11 cellular contexts compared by ENCODE assay signal in genomic region chr1:28653870-28654269, GRCh38. TPM values are rescaled to one million over a fixed set of nuclear protein-coding genes. Genes with fewer than 3 reads are reported as not detected.
DNase-seq lines count a peak whose midpoint lies in the region; ATAC-seq and TF ChIP-seq lines count a peak whose summit lies in the region.
"Not testable (repeated sequence)": the region's sequence is repeated elsewhere in the genome, so short reads cannot be mapped to it uniquely, and the experiment has no call there.
"Had no signal": no experiment of that assay in that cellular context is flagged by ENCODE, and none has a peak within 500 bp of the region (broad histone marks: within the 10 kb centered on the region; RNA-seq: fewer than 3 reads in every experiment).

No MANE protein-coding gene starts in this region.

- H3K4me1 ChIP-seq in left ventricle myocardium inferior = peaks cover 14% of the 10 kb centered on the region
- not testable (repeated sequence) for H3K4me1 ChIP-seq in upper lobe of right lung

- H3K27ac ChIP-seq in left ventricle myocardium inferior (replicated peaks); upper lobe of right lung: not testable (repeated sequence)

- H3K27ac Mint-ChIP-seq in HFFc6; chondrocyte (ENCODE audit: unreplicated experiment): not testable (repeated sequence)

- peak; percentile 62 for TF ChIP-seq CTCF in HFFc6 (IDR thresholded peaks at IDR 0.05)
- TF ChIP-seq CTCF in chondrocyte (IDR thresholded peaks at IDR 0.05) = peak; percentile 66
- TF ChIP-seq CTCF in left ventricle myocardium inferior (IDR thresholded peaks at IDR 0.05; ENCODE audit: borderline replicate concordance) = peak; percentile 29
- peak; percentile 36 for TF ChIP-seq CTCF in upper lobe of right lung (IDR thresholded peaks at IDR 0.05)

- not testable (repeated sequence) for H3K4me1 Mint-ChIP-seq in HFFc6 (ENCODE audit: low read depth); chondrocyte (ENCODE audit: low read depth)

- not testable (repeated sequence) for H3K27me3 Mint-ChIP-seq in HFFc6 (ENCODE audit: insufficient read depth); chondrocyte (ENCODE audit: low read depth)

- not testable (repeated sequence) for H3K27me3 ChIP-seq in left ventricle myocardium inferior (ENCODE audit: low read depth); upper lobe of right lung

- H3K9me3 Mint-ChIP-seq in HFFc6; chondrocyte (ENCODE audit: low read depth): not testable (repeated sequence)

- H3K36me3 ChIP-seq in left ventricle myocardium inferior, upper lobe of right lung: not testable (repeated sequence)

- DNase-seq in DMS153 (lab: John Stamatoyannopoulos, UW) = peak; percentile 8
- DNase-seq in HFFc6 = peak; percentile 39
- peak; percentile 26 for DNase-seq in NCI-H748 (lab: John Stamatoyannopoulos, UW; ENCODE audit: unreplicated experiment)
- peak; percentile 17 for DNase-seq in UCSD-AML1 (lab: John Stamatoyannopoulos, UW; ENCODE audit: unreplicated experiment)
- DNase-seq in chondrocyte (ENCODE audit: low spot score); left ventricle myocardium inferior; upper lobe of right lung: not testable (repeated sequence)
- DNase-seq in myocyte (ENCODE audit: low read depth) = peak; percentile 36

- not testable (repeated sequence) for H3K4me3 Mint-ChIP-seq in HFFc6; chondrocyte (ENCODE audit: unreplicated experiment)

- H3K36me3 Mint-ChIP-seq in HFFc6 (ENCODE audit: low read depth); chondrocyte (ENCODE audit: low read depth): not testable (repeated sequence)

- H3K9me3 ChIP-seq in left ventricle myocardium inferior (replicated peaks); upper lobe of right lung: not testable (repeated sequence)

- ATAC-seq in upper lobe of right lung = peak; percentile 45

- H3K4me3 ChIP-seq in left ventricle myocardium inferior, upper lobe of right lung: not testable (repeated sequence)

- intact Hi-C loops in left ventricle myocardium inferior (cut with micrococcal nuclease); upper lobe of right lung (cut with DNase I): not testable (repeated sequence)

RNA-seq across cellular contexts. Expression of gene RNU11, which starts 5.5 kb away (rescaled TPM):
- not detected for total RNA-seq in HFFc6 (2021; fragmentation: NEBNext Ultra II Directional; extraction: Animal tissue kit (Norgen Biotek cat#: 25700))
- not detected in 3 replicates for total RNA-seq in chondrocyte
- total RNA-seq in left ventricle myocardium inferior = not detected
- not detected in 2 replicates for total RNA-seq in myocyte
- not detected for polyA plus RNA-seq in myocyte (2012)
- not detected for total RNA-seq in upper lobe of right lung
- total RNA-seq: activated CD4-positive, alpha-beta memory T cell treated with anti-CD3 and anti-CD28 coated beads, Interleukin-2, amount 10 ng/mL, durations not matched to agents 7 days and 5 days; left ventricle myocardium superior; skeletal muscle tissue had no signal

RNA-seq across cellular contexts. Expression of gene TAF12, which starts 11.0 kb away (rescaled TPM):
- total RNA-seq in HFFc6 (2021; fragmentation: NEBNext Ultra II Directional; extraction: Animal tissue kit (Norgen Biotek cat#: 25700)) = 10 to 100 TPM; 32.0 to 40.7 (median 35.9) TPM
- 19.4 to 27.6 TPM (median 22.8 TPM) in 3 replicates for total RNA-seq in chondrocyte
- 28.2 TPM for total RNA-seq in left ventricle myocardium inferior
- total RNA-seq in myocyte = 44.7 and 58.6 TPM in 2 replicates
- polyA plus RNA-seq in myocyte (2012) = 33.7 TPM
- 21.0 TPM for total RNA-seq in upper lobe of right lung

RNA-seq across cellular contexts. Expression of gene GMEB1, which starts 14.7 kb away (rescaled TPM):
- 10 to 100 TPM; 11.1 to 13.2 (median 12.0) TPM for total RNA-seq in HFFc6 (2021; fragmentation: NEBNext Ultra II Directional; extraction: Animal tissue kit (Norgen Biotek cat#: 25700))
- total RNA-seq in chondrocyte (10.9 to 12.6 TPM (median 12.4 TPM) in 3 replicates), left ventricle myocardium inferior (6.2 TPM), myocyte (6.2 and 7.9 TPM in 2 replicates), upper lobe of right lung (12.9 TPM)
- 8.5 TPM for polyA plus RNA-seq in myocyte (2012)
